In genomic region chr1:218339267-218339831, GRCh38 we compare ENCODE assay signal across 9 cellular contexts. TPM values are rescaled to one million over a fixed set of nuclear protein-coding genes. Genes with fewer than 3 reads are reported as not detected.
DNase-seq lines count a peak whose midpoint lies in the region; ATAC-seq and TF ChIP-seq lines count a peak whose summit lies in the region.
"Had no signal": no experiment of that assay in that cellular context is flagged by ENCODE, and none has a peak within 500 bp of the region (broad histone marks: within the 10 kb centered on the region; RNA-seq: fewer than 3 reads in every experiment).

No MANE protein-coding gene starts in this region.

- TF ChIP-seq POLR2A in testis (IDR thresholded peaks at IDR 0.05), result no peak

- POLR2A ChIA-PET in PC-3 (lab: Charles Lee; ENCODE audit: unreplicated experiment), result interaction anchor here (0.6 kb wide), 2 partner anchors 37 to 181 kb away, joined by 4 to 5 read pairs; no protein-coding TSS in a partner anchor

- intact Hi-C loops in PC-3 (cut with micrococcal nuclease) (loop anchor here (1.0 to 2.0 kb wide), 5 partner anchors 207 to 1473 kb away; no protein-coding TSS in a partner anchor), testis (cut with DNase I; ENCODE audit: low total_unique reads) (loop anchor here (10.0 kb wide), 1 partner anchor 1225 kb away; no protein-coding TSS in a partner anchor)

- H3K4me2 ChIP-seq in PC-3 (ENCODE audit: low read length) (peak overlapping the region; percentile 1; the same call in 1 of the 2 replicates), fibroblast of lung (ENCODE audit: extremely low read depth, insufficient read depth, low read length) (no peak overlapping the region)

- H3K9me2 ChIP-seq in PC-3 (replicated peaks; ENCODE audit: low read length), result no peaks in the 10 kb centered on the region

- no peaks in the 10 kb centered on the region for H4K20me1 ChIP-seq in PC-3 (ENCODE audit: low read length)
- no peaks in the 10 kb centered on the region for H4K20me1 ChIP-seq in fibroblast of lung (ENCODE audit: control insufficient read depth, extremely low read depth, insufficient read depth, low read length)

- TF ChIP-seq CTCF in GM12874 (IDR thresholded peaks at IDR 0.05; ENCODE audit: insufficient read depth, low read depth, low read length) (peak; percentile 45; the same call in 1 of the 2 replicates), PC-3 (conservative IDR thresholded peaks at IDR 0.05; ENCODE audit: low read depth, low read length) (peak; percentile 98), fibroblast of lung (conservative IDR thresholded peaks at IDR 0.05 in 1 of 2, IDR thresholded peaks at IDR 0.05 in 1 of 2; ENCODE audit: low read depth in 1 of 2, low read length in 2 of 2) (peak; percentile 45 to 68), testis (IDR thresholded peaks at IDR 0.05) (peak; percentile 55 to 83 (median 58))

- H3K9ac ChIP-seq in PC-3 (ENCODE audit: low read length) (peak overlapping the region; percentile 5), fibroblast of lung (ENCODE audit: insufficient read depth, low read length) (no peak overlapping the region)

- H3K27ac ChIP-seq in PC-3 (ENCODE audit: low read length), result peak overlapping the region; percentile 6
- H3K27ac ChIP-seq in fibroblast of lung (ENCODE audit: insufficient read depth, low read length), result no peak overlapping the region
- H3K27ac ChIP-seq in testis, result no peak overlapping the region
- H3K27ac ChIP-seq: epithelial cell of prostate had no signal

- CTCF ChIA-PET in PC-3 (lab: Charles Lee), result interaction anchor here (0.6 kb wide), 2 partner anchors 14 to 727 kb away, joined by 3 to 4 read pairs; no protein-coding TSS in a partner anchor

- no TSS peak for BruUV-seq in PC-3 (replicated peaks; lab: Mats Ljungman, UMichigan)

- peak; percentile 52 for DNase-seq in A172 (ENCODE audit: low spot score)
- DNase-seq in PC-3, result peak; percentile 88
- peak; percentile 42 to 69 for DNase-seq in fibroblast of lung (ENCODE audit: low read depth in 2 of 2)
- no peak for DNase-seq in testis
- no peak for DNase-seq in activated gamma-delta T cell treated with Interleukin-2 at 50 U/mL for 16 hours
- no peak for DNase-seq in hepatic stellate cell (ENCODE audit: low spot score)

- 0 out of 2 replicates have a peak overlapping the region, but pooled peaks have one; percentile 0 for H2AFZ ChIP-seq in PC-3 (ENCODE audit: low read length)
- no peak overlapping the region for H2AFZ ChIP-seq in fibroblast of lung (ENCODE audit: low read length)

- H3K27me3 ChIP-seq in PC-3 (ENCODE audit: low read length), result no peaks in the 10 kb centered on the region
- H3K27me3 ChIP-seq in fibroblast of lung (ENCODE audit: control insufficient read depth, insufficient read depth, low read length), result no peaks in the 10 kb centered on the region
- H3K27me3 ChIP-seq in testis, result no peaks in the 10 kb centered on the region

- H3K4me3 ChIP-seq in PC-3 (ENCODE audit: low read length), result no peak overlapping the region
- H3K4me3 ChIP-seq in fibroblast of lung (replicated peaks in 1 of 4; ENCODE audit: control extremely low read depth in 1 of 4, insufficient read depth in 1 of 4, low read depth in 3 of 4, low read length in 4 of 4), result no peak overlapping the region
- no peak overlapping the region for H3K4me3 ChIP-seq in testis

- 9 to 26% methylated on average over 1 of the region's 1 CpG for WGBS in testis, 2 donors

- H3K4me1 ChIP-seq in PC-3 (ENCODE audit: insufficient read depth, low read length), result peaks cover 18% of the 10 kb centered on the region
- peaks cover 4% of the 10 kb centered on the region for H3K4me1 ChIP-seq in fibroblast of lung (ENCODE audit: control insufficient read depth, extremely low read depth, insufficient read depth, low read length)
- no peaks in the 10 kb centered on the region for H3K4me1 ChIP-seq in testis

- H3K36me3 ChIP-seq in PC-3 (ENCODE audit: low read depth, low read length) (peaks cover 3% of the 10 kb centered on the region; the same call in 1 of the 2 replicates), fibroblast of lung (ENCODE audit: control insufficient read depth, insufficient read depth, low read length) (no peaks in the 10 kb centered on the region), testis (ENCODE audit: low read depth, missing control alignments) (no peaks in the 10 kb centered on the region)

- H3K9me3 ChIP-seq in PC-3 (ENCODE audit: low read length) (no peaks in the 10 kb centered on the region), fibroblast of lung (ENCODE audit: control insufficient read depth, insufficient read depth, low read depth, low read length) (no peaks in the 10 kb centered on the region), testis (no peaks in the 10 kb centered on the region)

- H3K79me2 ChIP-seq in PC-3 (ENCODE audit: low read length) (peaks cover 15% of the 10 kb centered on the region), fibroblast of lung (ENCODE audit: control insufficient read depth, insufficient read depth, low read length) (no peaks in the 10 kb centered on the region)

- ATAC-seq in HG03103 (IDR thresholded peaks at IDR 0.05; ENCODE audit: low read depth, unreplicated experiment), result peak; percentile 55
- peak; percentile 63 for ATAC-seq in PC-3

- H3F3A ChIP-seq in PC-3 (ENCODE audit: low read length, unreplicated experiment), result no peaks in the 10 kb centered on the region

RNA-seq across cellular contexts. Expression of gene TGFB2, which starts 5.8 kb away (rescaled TPM):
- total RNA-seq in A172 (2014; rRNA removed; shearing (Covaris generic)), result 65.5 and 87.6 TPM in 2 replicates
- 38.7 and 50.3 TPM in 2 replicates for total RNA-seq in PC-3 (2014; rRNA removed)
- 13.6 and 13.9 TPM in 2 replicates for total RNA-seq in fibroblast of lung
- polyA plus RNA-seq in fibroblast of lung, result 7.1 and 29.1 TPM in 2 replicates
- 6.0 and 24.9 TPM in 2 replicates for polyA plus RNA-seq in fibroblast of lung (2012)
- 3.0 and 5.5 TPM in 2 replicates for polyA minus RNA-seq in fibroblast of lung (ENCODE audit: low replicate concordance)
- 1 to 10 TPM; 2.4 to 2.6 TPM for total RNA-seq in testis
- 4.5 TPM for polyA plus RNA-seq in testis (ENCODE audit: insufficient read depth, low read depth, low replicate concordance)

RNA-seq across cellular contexts. Expression of gene RRP15, which starts 54.3 kb away (rescaled TPM):
- 11.9 and 26.2 TPM in 2 replicates for total RNA-seq in A172 (2014; rRNA removed; shearing (Covaris generic))
- total RNA-seq in PC-3 (2014; rRNA removed) (25.6 and 39.3 TPM in 2 replicates), fibroblast of lung (5.9 and 6.9 TPM in 2 replicates), testis (1 to 10 TPM; 5.5 to 9.7 TPM)
- polyA plus RNA-seq in fibroblast of lung (8.6 and 10.6 TPM in 2 replicates), testis (ENCODE audit: insufficient read depth, low read depth, low replicate concordance) (6.5 TPM)
- polyA plus RNA-seq in fibroblast of lung (2012), result 14.4 and 16.0 TPM in 2 replicates
- polyA minus RNA-seq in fibroblast of lung (ENCODE audit: low replicate concordance), result 1.9 and 2.9 TPM in 2 replicates

Comparison
In these comparisons a context has a peak if more than half of its experiments do, and no peak if none do; other contexts are left out.
1. DNase-seq: peak in A172 (single experiment), PC-3 (single experiment) and fibroblast of lung (2 of 2); none in testis (single experiment), activated gamma-delta T cell treated with Interleukin-2 at 50 U/mL for 16 hours (single experiment) and hepatic stellate cell (single experiment).
2. CTCF ChIP-seq: peak in every context shown above with its lines; median percentile 98 in PC-3; 58 in testis; 56 in fibroblast of lung; 45 in GM12874.